ENCODE assay signal across 15 cellular contexts in the genomic region with DNA sequence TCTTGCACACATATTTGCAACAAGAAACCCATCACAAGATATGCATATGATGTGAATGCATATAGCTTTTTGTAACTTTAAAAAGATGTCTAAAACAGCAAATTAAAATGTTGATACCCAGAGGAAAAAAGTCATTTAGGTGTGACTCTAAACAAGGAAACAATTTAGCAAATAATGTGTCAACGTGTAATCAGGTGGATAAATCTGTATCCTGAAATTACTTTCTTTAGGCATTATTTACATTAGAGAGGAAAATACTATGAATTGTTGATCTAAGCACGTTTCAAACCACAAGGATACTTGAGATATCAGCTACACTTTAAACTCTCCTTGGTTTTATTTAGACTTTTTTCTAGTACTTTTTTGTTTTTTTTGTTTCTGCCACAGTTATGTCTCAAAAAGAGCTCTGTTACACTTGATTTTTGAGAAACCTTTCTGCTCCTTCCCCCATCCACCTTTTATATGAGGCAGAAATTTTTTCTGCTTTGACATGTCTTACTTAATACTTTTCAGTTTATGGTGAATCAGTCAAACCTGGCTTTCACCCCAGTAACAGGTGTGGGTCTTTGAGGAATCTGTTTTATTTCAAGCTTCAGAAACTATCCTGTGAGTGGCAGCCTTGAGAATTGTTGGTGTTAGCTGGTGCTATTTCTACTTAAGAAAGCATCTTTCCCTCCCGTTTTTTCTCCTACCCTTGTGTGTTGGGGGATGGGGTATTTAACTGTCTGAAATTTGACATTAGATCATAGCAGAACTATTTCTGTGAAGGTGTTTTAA. TPM values are rescaled to one million over a fixed set of nuclear protein-coding genes. Genes with fewer than 3 reads are reported as not detected.
A peak's percentile ranks its signal among the peaks of the same experiment; 100 is the strongest.
DNase-seq lines count a peak whose midpoint lies in the region; ATAC-seq, FAIRE-seq and TF ChIP-seq lines count a peak whose summit lies in the region.
"Had no signal": no experiment of that assay in that cellular context is flagged by ENCODE, and none has a peak within 500 bp of the region (broad histone marks: within the 10 kb centered on the region; RNA-seq: fewer than 3 reads in every experiment).

No MANE protein-coding gene starts in this region.

- BruUV-seq in Caco-2 (replicated peaks; lab: Mats Ljungman, UMichigan) = TSS peak; percentile 15

- no peak for TF ChIP-seq CTCF in Caco-2 (IDR thresholded peaks at IDR 0.05; ENCODE audit: insufficient read depth in 1 of 2, low read depth in 1 of 2, low read length in 1 of 2, severe bottlenecking in 1 of 2, unreplicated experiment in 1 of 2)
- no peak for TF ChIP-seq CTCF in bronchial epithelial cell (IDR thresholded peaks at IDR 0.05; ENCODE audit: insufficient read depth, low read length, severe bottlenecking)
- TF ChIP-seq CTCF in nephron progenitor cell (IDR thresholded peaks at IDR 0.05) = no peak

- no peak for FAIRE-seq in bronchial epithelial cell (lab: Jason Lieb, UNC)
- FAIRE-seq: RCC 7860, TTC549 had no signal

- H3K27ac Mint-ChIP-seq in Caco-2 (ENCODE audit: unreplicated experiment) (no peak overlapping the region), nephron progenitor cell (no peak overlapping the region)
- no peak overlapping the region for H3K27ac Mint-ChIP-seq in stimulated activated naive B cell treated with anti-CD40 and anti-IgM and Interleukin-4, amounts not matched to agents 10 μg/mL and 1 μg/mL and 100 μg/mL, for 72 hours
- H3K27ac Mint-ChIP-seq: activated CD8-positive, alpha-beta memory T cell treated with anti-CD3 and anti-CD28 coated beads, Interleukin-2, amount 10 ng/mL, durations not matched to agents 7 days and 5 days had no signal

- CTCF ChIA-PET in Caco-2 (lab: Charles Lee) = no interaction called here

- peak overlapping the region; percentile 81 for H3K4me3 ChIP-seq in Caco-2 (ENCODE audit: low read depth, low read length)
- H3K4me3 ChIP-seq in HUES48 (ENCODE audit: low read depth, low read length) = peak overlapping the region; percentile 61; the same call in 1 of the 2 replicates
- H3K4me3 ChIP-seq in bronchial epithelial cell (ENCODE audit: low read depth, low read length) = no peak overlapping the region

- peaks cover 14% of the 10 kb centered on the region for H3K4me1 ChIP-seq in Caco-2
- H3K4me1 ChIP-seq in HUES48 (ENCODE audit: control insufficient read depth, insufficient read depth, low read length) = peaks cover 27% of the 10 kb centered on the region

- peaks cover 8% of the 10 kb centered on the region for H3K36me3 Mint-ChIP-seq in Caco-2 (ENCODE audit: insufficient read depth, unreplicated experiment)
- H3K36me3 Mint-ChIP-seq in nephron progenitor cell (ENCODE audit: low read depth) = no peaks in the 10 kb centered on the region
- H3K36me3 Mint-ChIP-seq in stimulated activated naive B cell treated with anti-CD40 and anti-IgM and Interleukin-4, amounts not matched to agents 10 μg/mL and 1 μg/mL and 100 μg/mL, for 72 hours = no peaks in the 10 kb centered on the region
- H3K36me3 Mint-ChIP-seq: activated CD8-positive, alpha-beta memory T cell treated with anti-CD3 and anti-CD28 coated beads, Interleukin-2, amount 10 ng/mL, durations not matched to agents 7 days and 5 days had no signal

- intact Hi-C loops in Caco-2 (cut with micrococcal nuclease; ENCODE audit: unreplicated experiment) = loop anchor here (1.0 to 10.0 kb wide), 4 partner anchors 13 to 305 kb away; no protein-coding TSS in a partner anchor

- peaks cover 31% of the 10 kb centered on the region for H3K4me1 Mint-ChIP-seq in Caco-2 (ENCODE audit: low read depth, unreplicated experiment)
- peaks cover 8% of the 10 kb centered on the region for H3K4me1 Mint-ChIP-seq in nephron progenitor cell
- H3K4me1 Mint-ChIP-seq in stimulated activated naive B cell treated with anti-CD40 and anti-IgM and Interleukin-4, amounts not matched to agents 10 μg/mL and 1 μg/mL and 100 μg/mL, for 72 hours = peaks cover 5 to 9% of the 10 kb centered on the region in 2 donors

- no peaks in the 10 kb centered on the region for H3K36me3 ChIP-seq in Caco-2 (ENCODE audit: control insufficient read depth, insufficient read depth, low read length)
- H3K36me3 ChIP-seq in HUES48 (ENCODE audit: control insufficient read depth, insufficient read depth, low read length) = no peaks in the 10 kb centered on the region
- no peaks in the 10 kb centered on the region for H3K36me3 ChIP-seq in bronchial epithelial cell (ENCODE audit: control insufficient read depth, insufficient read depth, low read length)

- H3K9me3 ChIP-seq in Caco-2 = no peaks in the 10 kb centered on the region
- no peaks in the 10 kb centered on the region for H3K9me3 ChIP-seq in HUES48 (ENCODE audit: control insufficient read depth, insufficient read depth, low read length)

- peaks cover 2% of the 10 kb centered on the region for H3K27me3 Mint-ChIP-seq in Caco-2 (ENCODE audit: insufficient read depth, unreplicated experiment)
- H3K27me3 Mint-ChIP-seq in nephron progenitor cell (ENCODE audit: low read depth, poor library complexity) = peaks cover 92% of the 10 kb centered on the region
- peaks cover 50 to 56% of the 10 kb centered on the region in 2 donors for H3K27me3 Mint-ChIP-seq in stimulated activated naive B cell treated with anti-CD40 and anti-IgM and Interleukin-4, amounts not matched to agents 10 μg/mL and 1 μg/mL and 100 μg/mL, for 72 hours

- POLR2A ChIA-PET in Caco-2 (lab: Charles Lee) = no interaction called here

- H3K9me3 Mint-ChIP-seq in Caco-2 (ENCODE audit: unreplicated experiment) (no peaks in the 10 kb centered on the region), nephron progenitor cell (no peaks in the 10 kb centered on the region)
- H3K9me3 Mint-ChIP-seq in stimulated activated naive B cell treated with anti-CD40 and anti-IgM and Interleukin-4, amounts not matched to agents 10 μg/mL and 1 μg/mL and 100 μg/mL, for 72 hours = no peaks in the 10 kb centered on the region

- H3K9ac ChIP-seq in HUES48 (ENCODE audit: low read depth, low read length) = no peak overlapping the region

- H3K27me3 ChIP-seq in Caco-2 (replicated peaks; ENCODE audit: control insufficient read depth, insufficient read depth, low read length) = no peaks in the 10 kb centered on the region
- peaks cover 68% of the 10 kb centered on the region for H3K27me3 ChIP-seq in HUES48 (ENCODE audit: control insufficient read depth, insufficient read depth, low read length)
- no peaks in the 10 kb centered on the region for H3K27me3 ChIP-seq in bronchial epithelial cell (ENCODE audit: control insufficient read depth, insufficient read depth, low read length)

- ATAC-seq in HG03378 (IDR thresholded peaks at IDR 0.05; ENCODE audit: unreplicated experiment) = no peak
- ATAC-seq in HG02588 (IDR thresholded peaks at IDR 0.05; ENCODE audit: unreplicated experiment) = no peak
- no peak for ATAC-seq in stimulated activated naive B cell treated with anti-CD40 and anti-IgM and Interleukin-4, amounts not matched to agents 10 μg/mL and 1 μg/mL and 100 μg/mL, for 72 hours (replicated peaks)

- H3K4me3 Mint-ChIP-seq in Caco-2 (ENCODE audit: unreplicated experiment) = peak overlapping the region; percentile 63
- peak overlapping the region; percentile 81 for H3K4me3 Mint-ChIP-seq in nephron progenitor cell
- H3K4me3 Mint-ChIP-seq in stimulated activated naive B cell treated with anti-CD40 and anti-IgM and Interleukin-4, amounts not matched to agents 10 μg/mL and 1 μg/mL and 100 μg/mL, for 72 hours = no peak overlapping the region

- H3K27ac ChIP-seq in HUES48 (ENCODE audit: low read depth, low read length) = no peak overlapping the region

- DNase-seq in Caco-2 = no peak
- DNase-seq in bronchial epithelial cell (ENCODE audit: low read depth) = peak; percentile 47
- DNase-seq in nephron progenitor cell = no peak
- DNase-seq in stimulated activated CD4-positive, alpha-beta T cell treated with anti-CD3 and anti-CD28 coated beads, Interleukin-15, amount 100 ng/mL, for 24 hours = no peak
- no peak for DNase-seq in stimulated activated naive B cell treated with anti-CD40 and anti-IgM and Interleukin-4, amounts not matched to agents 10 μg/mL and 1 μg/mL and 100 μg/mL, for 72 hours
- DNase-seq: activated CD8-positive, alpha-beta memory T cell treated with anti-CD3 and anti-CD28 coated beads, Interleukin-2, amount 10 ng/mL, durations not matched to agents 7 days and 5 days; dermis blood vessel endothelial cell; EL; foreskin melanocyte; kidney glomerular epithelial cell had no signal

RNA-seq across cellular contexts. Expression of a gene that starts 1.9 kb away (rescaled TPM):
- total RNA-seq in Caco-2 (2022) (41.8 and 42.1 TPM in 2 replicates), bronchial epithelial cell (1.1 and 5.0 TPM in 2 replicates)
- total RNA-seq: activated CD8-positive, alpha-beta memory T cell treated with anti-CD3 and anti-CD28 coated beads, Interleukin-2, amount 10 ng/mL, durations not matched to agents 7 days and 5 days had no signal

Comparison
In these comparisons a context has a peak if more than half of its experiments do, and no peak if none do; other contexts are left out.
1. H3K4me3 Mint-ChIP-seq: peak in Caco-2 (single experiment) and nephron progenitor cell (single experiment); none in stimulated activated naive B cell treated with anti-CD40 and anti-IgM and Interleukin-4, amounts not matched to agents 10 μg/mL and 1 μg/mL and 100 μg/mL, for 72 hours (0 of 2).